Comparison of ENCODE assay signal across 1 cellular context in the genomic region with DNA sequence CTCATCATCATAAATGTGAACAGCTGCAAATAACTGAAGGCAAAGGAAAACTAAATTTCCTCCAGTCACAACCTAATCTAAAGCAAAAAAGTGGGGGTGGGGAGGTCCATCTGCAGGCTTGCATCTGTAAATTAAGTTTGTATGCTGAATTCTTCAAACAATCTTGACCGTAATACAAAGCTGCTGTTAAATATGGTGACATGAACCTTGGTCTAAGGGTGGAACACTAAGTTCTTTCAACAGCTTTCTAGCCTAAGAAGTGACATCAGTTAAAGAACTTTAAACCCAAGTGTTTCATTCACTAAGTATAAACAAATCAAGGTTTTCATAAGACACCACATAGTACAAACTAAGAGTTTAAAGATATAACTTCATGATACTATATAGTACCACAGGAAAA.
TF ChIP-seq lines count a peak whose summit lies in the region.

No MANE protein-coding gene starts in this region.

TF ChIP-seq in HEK293, 187 proteins besides CTCF, POLR2A, EP300 and RAD21 (continued from another document):
- TF ChIP-seq AEBP2 (tag by site-specific recombination; IDR thresholded peaks at IDR 0.05; ENCODE audit: borderline replicate concordance) (no peak), ZSCAN18 (tag by site-specific recombination; IDR thresholded peaks at IDR 0.05) (no peak), ZNF133 (tag by site-specific recombination; IDR thresholded peaks at IDR 0.05) (no peak)
- TF ChIP-seq, protein P1, sequence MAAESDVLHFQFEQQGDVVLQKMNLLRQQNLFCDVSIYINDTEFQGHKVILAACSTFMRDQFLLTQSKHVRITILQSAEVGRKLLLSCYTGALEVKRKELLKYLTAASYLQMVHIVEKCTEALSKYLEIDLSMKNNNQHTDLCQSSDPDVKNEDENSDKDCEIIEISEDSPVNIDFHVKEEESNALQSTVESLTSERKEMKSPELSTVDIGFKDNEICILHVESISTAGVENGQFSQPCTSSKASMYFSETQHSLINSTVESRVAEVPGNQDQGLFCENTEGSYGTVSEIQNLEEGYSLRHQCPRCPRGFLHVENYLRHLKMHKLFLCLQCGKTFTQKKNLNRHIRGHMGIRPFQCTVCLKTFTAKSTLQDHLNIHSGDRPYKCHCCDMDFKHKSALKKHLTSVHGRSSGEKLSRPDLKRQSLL (tag by site-specific recombination; IDR thresholded peaks at IDR 0.05), result no peak
